1 cellular context compared by ENCODE assay signal in the genomic region with DNA sequence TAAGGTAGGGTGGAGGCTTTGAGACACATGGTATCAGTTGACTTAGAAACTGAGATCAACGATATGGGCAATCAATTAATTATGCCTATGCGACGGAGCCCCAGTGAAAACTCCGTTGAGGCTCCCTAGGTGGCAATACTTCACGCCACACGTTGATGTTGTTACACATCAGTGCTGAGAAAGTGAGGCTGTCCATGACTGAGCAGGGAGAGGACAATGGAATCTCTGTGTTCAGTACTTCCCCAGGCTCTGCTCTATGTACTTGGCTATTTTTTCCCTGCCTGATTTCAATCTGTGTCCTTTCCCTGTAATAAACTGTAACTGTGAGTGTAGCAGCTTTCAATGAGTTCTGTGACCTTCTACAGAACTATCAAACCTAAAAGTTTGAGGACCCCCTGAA.
TF ChIP-seq lines count a peak whose summit lies in the region.

No MANE protein-coding gene starts in this region.

TF ChIP-seq in GM23338, 12 proteins besides CTCF, POLR2A, EP300 and RAD21 (continued from another document):
- no peak for TF ChIP-seq EZH2 (IDR thresholded peaks at IDR 0.05; ENCODE audit: low read depth, unreplicated experiment)
- no peak for TF ChIP-seq ZNF114 (CRISPR knock-in tag; IDR thresholded peaks at IDR 0.05)
- no peak for TF ChIP-seq POLR2AphosphoS5 (IDR thresholded peaks at IDR 0.05; ENCODE audit: low read depth)
- TF ChIP-seq, protein P1, sequence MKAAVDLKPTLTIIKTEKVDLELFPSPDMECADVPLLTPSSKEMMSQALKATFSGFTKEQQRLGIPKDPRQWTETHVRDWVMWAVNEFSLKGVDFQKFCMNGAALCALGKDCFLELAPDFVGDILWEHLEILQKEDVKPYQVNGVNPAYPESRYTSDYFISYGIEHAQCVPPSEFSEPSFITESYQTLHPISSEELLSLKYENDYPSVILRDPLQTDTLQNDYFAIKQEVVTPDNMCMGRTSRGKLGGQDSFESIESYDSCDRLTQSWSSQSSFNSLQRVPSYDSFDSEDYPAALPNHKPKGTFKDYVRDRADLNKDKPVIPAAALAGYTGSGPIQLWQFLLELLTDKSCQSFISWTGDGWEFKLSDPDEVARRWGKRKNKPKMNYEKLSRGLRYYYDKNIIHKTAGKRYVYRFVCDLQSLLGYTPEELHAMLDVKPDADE (IDR thresholded peaks at IDR 0.05): no peak
- no peak for TF ChIP-seq JUNB (IDR thresholded peaks at IDR 0.05; ENCODE audit: unreplicated experiment)
